In genomic region chr12:47223848-47224213, GRCh38 we compare ENCODE assay signal across 8 cellular contexts.
DNase-seq lines count a peak whose midpoint lies in the region; ATAC-seq and TF ChIP-seq lines count a peak whose summit lies in the region.

No MANE protein-coding gene starts in this region.

- no peaks in the 10 kb centered on the region for H3K9me3 Mint-ChIP-seq in CD14-positive monocyte

- peaks cover 0 to 4% of the 10 kb centered on the region in 2 donors for H3K36me3 Mint-ChIP-seq in CD14-positive monocyte

- no peaks in the 10 kb centered on the region for H3K36me3 ChIP-seq in mucosa of descending colon (ENCODE audit: low read depth)
- no peaks in the 10 kb centered on the region for H3K36me3 ChIP-seq in HAP-1 (replicated peaks)

- H3K9me3 ChIP-seq in mucosa of descending colon (no peaks in the 10 kb centered on the region), HAP-1 (no peaks in the 10 kb centered on the region)

- DNase-seq in Ammon's horn (ENCODE audit: low spot score) (peak; percentile 37), LoVo (ENCODE audit: low spot score) (peak; percentile 64), cardiac fibroblast (ENCODE audit: low read depth in 2 of 2) (peak; percentile 38 to 44), mucosa of descending colon (peak; percentile 57 to 72 (median 69)), CD14-positive monocyte (ENCODE audit: low spot score) (no peak), HAP-1 (ENCODE audit: low spot score in 2 of 2) (no peak)

- no peak overlapping the region for H3K4me3 Mint-ChIP-seq in CD14-positive monocyte

- no peaks in the 10 kb centered on the region for H3K27me3 ChIP-seq in HAP-1 (ENCODE audit: low read depth)

- no peak for TF ChIP-seq CTCF in cardiac fibroblast (IDR thresholded peaks at IDR 0.05; ENCODE audit: low read depth, low read length)
- no peak for TF ChIP-seq CTCF in mucosa of descending colon (IDR thresholded peaks at IDR 0.05)
- TF ChIP-seq CTCF in CD14-positive monocyte (IDR thresholded peaks at IDR 0.05): no peak

- peaks cover 20% of the 10 kb centered on the region for H3K4me1 Mint-ChIP-seq in CD14-positive monocyte

- peak; percentile 85 for ATAC-seq in mucosa of descending colon
- ATAC-seq in HG03342 (IDR thresholded peaks at IDR 0.05; ENCODE audit: unreplicated experiment): no peak
- ATAC-seq in GM21526 (IDR thresholded peaks at IDR 0.05; ENCODE audit: low FRiP score, unreplicated experiment): no peak

- intact Hi-C loops in mucosa of descending colon (cut with DNase I, micrococcal nuclease): no loop called here
- intact Hi-C loops in CD14-positive monocyte (cut with micrococcal nuclease): no loop called here

- in situ Hi-C loops in HAP-1 (cut with MboI; ENCODE audit: low sequenced_read_pairs): no loop called here

- H3K4me1 ChIP-seq in mucosa of descending colon (ENCODE audit: low read depth) (peaks cover 21% of the 10 kb centered on the region), HAP-1 (no peaks in the 10 kb centered on the region)

- H3K4me3 ChIP-seq in cardiac fibroblast (replicated peaks in 1 of 2; ENCODE audit: low read depth in 2 of 2, low read length in 2 of 2): no peak overlapping the region
- no peak overlapping the region for H3K4me3 ChIP-seq in mucosa of descending colon
- H3K4me3 ChIP-seq in HAP-1: no peak overlapping the region

- H3K27ac Mint-ChIP-seq in CD14-positive monocyte: peak overlapping the region in 1 of 7 donors; percentile 60

- H3K27me3 Mint-ChIP-seq in CD14-positive monocyte (ENCODE audit: low read depth in 3 of 3): no peaks in the 10 kb centered on the region

Comparison
In these comparisons a context has a peak if more than half of its experiments do, and no peak if none do; other contexts are left out.
1. DNase-seq: peak in Ammon's horn (single experiment), LoVo (single experiment), cardiac fibroblast (2 of 2) and mucosa of descending colon (3 of 3); none in CD14-positive monocyte (single experiment) and HAP-1 (0 of 2).